In genomic region chr1:53681647-53682368, GRCh38 we compare ENCODE assay signal across 9 cellular contexts. TPM values are rescaled to one million over a fixed set of nuclear protein-coding genes. Genes with fewer than 3 reads are reported as not detected.
DNase-seq lines count a peak whose midpoint lies in the region; ATAC-seq, FAIRE-seq and TF ChIP-seq lines count a peak whose summit lies in the region.
"Had no signal": no experiment of that assay in that cellular context is flagged by ENCODE, and none has a peak within 500 bp of the region (broad histone marks: within the 10 kb centered on the region; RNA-seq: fewer than 3 reads in every experiment).

No MANE protein-coding gene starts in this region.

- ATAC-seq in lower lobe of right lung: peak; percentile 35 to 53
- no peak for ATAC-seq in GM18498 (IDR thresholded peaks at IDR 0.05; ENCODE audit: unreplicated experiment)

- H3K4me3 ChIP-seq in lower lobe of right lung: no peak overlapping the region
- no peak overlapping the region for H3K4me3 ChIP-seq in testis

- intact Hi-C loops in lower lobe of right lung (cut with DNase I): no loop called here
- intact Hi-C loops in testis (cut with DNase I; ENCODE audit: low total_unique reads): no loop called here

- H3K4me1 ChIP-seq in lower lobe of right lung (no peaks in the 10 kb centered on the region), testis (no peaks in the 10 kb centered on the region)

- no peak for TF ChIP-seq POLR2A in testis (IDR thresholded peaks at IDR 0.05)
- no peak for TF ChIP-seq POLR2A in H54 (IDR thresholded peaks at IDR 0.05; ENCODE audit: low read depth, low read length)

- no peak overlapping the region for H3K27ac ChIP-seq in lower lobe of right lung
- H3K27ac ChIP-seq in testis: no peak overlapping the region

- DNase-seq in DMS53 treated with DMSO at 0.1 percent for 48 hours (lab: John Stamatoyannopoulos, UW; ENCODE audit: unreplicated experiment) (peak; percentile 61), T-helper 1 cell (peak in 3 of 5 donors; percentile 15 to 17 (median 15)), lower lobe of right lung (no peak), testis (peak; percentile 28), H54 (ENCODE audit: insufficient read length, low spot score) (no peak)
- peak; percentile 9 for DNase-seq in central memory CD4-positive, alpha-beta T cell

- peaks cover 44% of the 10 kb centered on the region for H3K27me3 ChIP-seq in lower lobe of right lung (ENCODE audit: low read depth)
- H3K27me3 ChIP-seq in testis: no peaks in the 10 kb centered on the region

- FAIRE-seq in H54 (lab: Jason Lieb, UNC): no peak

- H3K9me3 ChIP-seq in lower lobe of right lung: no peaks in the 10 kb centered on the region
- H3K9me3 ChIP-seq in testis: no peaks in the 10 kb centered on the region

- TF ChIP-seq CTCF in LNCAP (IDR thresholded peaks at IDR 0.05) (peak; percentile 82), lower lobe of right lung (IDR thresholded peaks at IDR 0.05) (no peak), testis (IDR thresholded peaks at IDR 0.05) (peak; percentile 13 to 41 (median 19))

- no peaks in the 10 kb centered on the region for H3K36me3 ChIP-seq in lower lobe of right lung
- no peaks in the 10 kb centered on the region for H3K36me3 ChIP-seq in testis (ENCODE audit: low read depth, missing control alignments)

- 33 to 35% methylated on average over 13 of the region's 13 CpGs for WGBS in testis, 2 donors

RNA-seq across cellular contexts. Expression of gene GLIS1, which starts 57.2 kb away (rescaled TPM):
- total RNA-seq in lower lobe of right lung (not detected), testis (1 to 10 TPM; 3.8 to 6.1 TPM)
- polyA plus RNA-seq in testis (ENCODE audit: insufficient read depth, low read depth, low replicate concordance): 2.9 TPM
- total RNA-seq: pulmonary artery endothelial cell had no signal

Comparison
In these comparisons a context has a peak if more than half of its experiments do, and no peak if none do; other contexts are left out.
1. DNase-seq: peak in DMS53 treated with DMSO at 0.1 percent for 48 hours (single experiment), T-helper 1 cell (3 of 5), central memory CD4-positive, alpha-beta T cell (single experiment) and testis (single experiment); none in lower lobe of right lung (single experiment) and H54 (single experiment).